In genomic region chr7:18653381-18654155, GRCh38 we compare ENCODE assay signal across 24 cellular contexts.
"Had no signal": no experiment of that assay in that cellular context is flagged by ENCODE, and none has a peak within 500 bp of the region (broad histone marks: within the 10 kb centered on the region; RNA-seq: fewer than 3 reads in every experiment).

No MANE protein-coding gene starts in this region.

- H3K36me3 ChIP-seq: lower lobe of right lung, neural progenitor cell, thyroid gland, upper lobe of right lung had no signal

- H3K27ac ChIP-seq: foreskin keratinocyte, lower lobe of right lung, neural progenitor cell, spleen, thyroid gland, upper lobe of right lung had no signal

- H3K9me3 ChIP-seq: lower lobe of right lung, spleen, thyroid gland, upper lobe of right lung had no signal

- H3K4me3 ChIP-seq: lower lobe of right lung, neural progenitor cell, spleen, thyroid gland, upper lobe of right lung had no signal

- ATAC-seq: activated T-cell treated with anti-CD3 and anti-CD28 coated beads, Interleukin-2, amount 50 U/mL, for 72 hours; foreskin keratinocyte; left lobe of liver; lower lobe of right lung; naive thymus-derived CD8-positive, alpha-beta T cell; stimulated activated naive CD8-positive, alpha-beta T cell treated with anti-CD3 and anti-CD28 coated beads, Interleukin-15, Interleukin-2, amounts not matched to agents 100 U/mL and 50 U/mL, for 24 hours; upper lobe of right lung had no signal

- H3K4me1 ChIP-seq: foreskin keratinocyte, neural progenitor cell, thyroid gland had no signal

- H3K27me3 ChIP-seq: foreskin keratinocyte, neural progenitor cell, spleen, thyroid gland, upper lobe of right lung had no signal

- DNase-seq: activated CD4-positive, alpha-beta T cell treated with anti-CD3 and anti-CD28 coated beads for 4 hours; activated CD4-positive, alpha-beta T cell treated with anti-CD3 and anti-CD28 coated beads, Interleukin-2, amount 50 U/mL, for 48 hours; activated CD4-positive, CD25-positive, alpha-beta regulatory T cell; activated effector memory CD4-positive, alpha-beta T cell treated with Interleukin-2 at 50 U/mL for 16 hours; activated naive CD4-positive, alpha-beta T cell treated with anti-CD3 and anti-CD28 coated beads for 36 hours; activated naive CD8-positive, alpha-beta T cell treated with anti-CD3 and anti-CD28 coated beads, Interleukin-2, amount 10 ng/mL, durations not matched to agents 7 days and 5 days; activated T-cell treated with anti-CD3 and anti-CD28 coated beads, Interleukin-2, amount 50 U/mL, for 72 hours; caudate nucleus; dermis blood vessel endothelial cell; effector CD8-positive, alpha-beta T cell; erythroblast; foreskin keratinocyte; lower lobe of right lung; naive thymus-derived CD8-positive, alpha-beta T cell; retina; stimulated activated CD4-positive, alpha-beta T cell treated with anti-CD3 and anti-CD28 coated beads, Interleukin-4, amount 100 ng/mL, for 24 hours; stimulated activated naive CD8-positive, alpha-beta T cell treated with anti-CD3 and anti-CD28 coated beads, Interleukin-15, Interleukin-2, amounts not matched to agents 100 U/mL and 50 U/mL, for 24 hours; substantia nigra; T1000; thyroid gland; upper lobe of right lung had no signal
